16 cellular contexts compared by ENCODE assay signal in the genomic region with DNA sequence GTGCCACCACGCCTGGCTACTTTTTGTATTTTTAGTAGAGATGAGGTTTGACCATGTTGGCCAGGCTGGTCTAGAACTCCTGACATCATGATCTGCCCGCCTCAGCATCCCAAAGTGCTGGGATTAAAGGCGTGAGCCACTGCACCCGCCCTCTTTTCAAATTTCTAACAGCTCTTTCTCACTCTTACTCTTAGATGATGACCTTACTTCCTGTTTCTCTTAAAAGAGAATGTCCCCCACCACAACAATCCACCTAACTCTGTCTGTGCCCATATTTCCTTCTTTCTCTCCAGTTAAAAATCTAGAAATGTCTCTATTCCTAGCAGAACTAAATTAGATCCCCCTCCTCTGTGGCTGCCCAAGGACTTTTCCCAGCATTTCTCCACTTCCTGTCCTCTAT. TPM values are rescaled to one million over a fixed set of nuclear protein-coding genes. Genes with fewer than 3 reads are reported as not detected.
DNase-seq lines count a peak whose midpoint lies in the region; ATAC-seq, FAIRE-seq and TF ChIP-seq lines count a peak whose summit lies in the region.
"Had no signal": no experiment of that assay in that cellular context is flagged by ENCODE, and none has a peak within 500 bp of the region (broad histone marks: within the 10 kb centered on the region; RNA-seq: fewer than 3 reads in every experiment).

No MANE protein-coding gene starts in this region.

- no peak overlapping the region for H2AK9ac ChIP-seq in IMR-90 (replicated peaks; ENCODE audit: low read depth, low read length, poor library complexity)

- peaks cover 7% of the 10 kb centered on the region for H3K9me1 ChIP-seq in IMR-90 (ENCODE audit: insufficient read depth, low read length)

- H3K14ac ChIP-seq in IMR-90 (replicated peaks; ENCODE audit: low read depth, low read length) (peak overlapping the region; percentile 57; the same call in 1 of the 2 replicates), neuronal stem cell (ENCODE audit: low read length) (no peak overlapping the region)

- H3K4ac ChIP-seq in IMR-90 (ENCODE audit: low read depth, low read length), result peak overlapping the region; percentile 40; the same call in 1 of the 2 replicates
- H3K4ac ChIP-seq in neuronal stem cell (ENCODE audit: low read length), result no peak overlapping the region

- H3K9me3 ChIP-seq in IMR-90 (ENCODE audit: control insufficient read depth, insufficient read depth, low read length), result no peaks in the 10 kb centered on the region
- no peaks in the 10 kb centered on the region for H3K9me3 ChIP-seq in astrocyte (ENCODE audit: insufficient read depth, low read depth, low read length)
- H3K9me3 ChIP-seq in neuronal stem cell (replicated peaks in 1 of 2; ENCODE audit: control insufficient read depth in 2 of 2, insufficient read depth in 1 of 2, low read depth in 1 of 2, low read length in 2 of 2), result no peaks in the 10 kb centered on the region
- no peaks in the 10 kb centered on the region for H3K9me3 ChIP-seq in stomach
- H3K9me3 ChIP-seq in naive thymus-derived CD4-positive, alpha-beta T cell (ENCODE audit: control insufficient read depth in 2 of 3, low read length in 3 of 3), result no peaks in the 10 kb centered on the region

- no peak overlapping the region for H3K9ac ChIP-seq in IMR-90 (ENCODE audit: low read depth, low read length)
- H3K9ac ChIP-seq in astrocyte (ENCODE audit: low read length), result no peak overlapping the region
- H3K9ac ChIP-seq in neuronal stem cell (ENCODE audit: low read depth, low read length, poor library complexity), result no peak overlapping the region

- H4K20me1 ChIP-seq in IMR-90 (ENCODE audit: insufficient read depth, low read length) (no peaks in the 10 kb centered on the region), astrocyte (ENCODE audit: insufficient read depth, low read length) (no peaks in the 10 kb centered on the region)

- no peaks in the 10 kb centered on the region for H3K27me3 Mint-ChIP-seq in astrocyte (ENCODE audit: low read depth, unreplicated experiment)
- H3K27me3 Mint-ChIP-seq in naive thymus-derived CD4-positive, alpha-beta T cell, result peaks cover 7 to 36% (median 28%) of the 10 kb centered on the region in 5 donors

- peak overlapping the region; percentile 79; the same call in 1 of the 2 replicates for H2BK120ac ChIP-seq in IMR-90 (ENCODE audit: low read depth, low read length)
- no peak overlapping the region for H2BK120ac ChIP-seq in neuronal stem cell (ENCODE audit: low read depth, low read length)

- H2AK5ac ChIP-seq in IMR-90 (ENCODE audit: low read depth, low read length) (no peak overlapping the region), neuronal stem cell (ENCODE audit: low read depth, low read length) (no peak overlapping the region)

- H3K36me3 ChIP-seq in IMR-90 (ENCODE audit: control insufficient read depth, insufficient read depth, low read length) (no peaks in the 10 kb centered on the region), astrocyte (ENCODE audit: insufficient read depth, low read length) (no peaks in the 10 kb centered on the region), neuronal stem cell (replicated peaks in 1 of 2; ENCODE audit: control insufficient read depth in 2 of 2, insufficient read depth in 2 of 2, low read length in 2 of 2) (no peaks in the 10 kb centered on the region), stomach (no peaks in the 10 kb centered on the region)
- H3K36me3 ChIP-seq in naive thymus-derived CD4-positive, alpha-beta T cell (ENCODE audit: control insufficient read depth in 2 of 3, insufficient read depth in 3 of 3, low read length in 3 of 3), result no peaks in the 10 kb centered on the region

- peaks cover 18% of the 10 kb centered on the region for H3K4me1 ChIP-seq in IMR-90 (ENCODE audit: control insufficient read depth, insufficient read depth, low read length)
- peaks cover 9% of the 10 kb centered on the region for H3K4me1 ChIP-seq in astrocyte (ENCODE audit: insufficient read depth, low read length)
- peaks cover 0 to 4% of the 10 kb centered on the region in 2 donors for H3K4me1 ChIP-seq in neuronal stem cell (ENCODE audit: control insufficient read depth in 2 of 2, insufficient read depth in 1 of 2, low read depth in 1 of 2, low read length in 2 of 2)
- no peaks in the 10 kb centered on the region for H3K4me1 ChIP-seq in stomach
- no peaks in the 10 kb centered on the region for H3K4me1 ChIP-seq in naive thymus-derived CD4-positive, alpha-beta T cell (ENCODE audit: control insufficient read depth in 2 of 2, insufficient read depth in 2 of 2, low read length in 2 of 2)

- no peak for TF ChIP-seq EP300 in stomach (IDR thresholded peaks at IDR 0.05)

- H2BK20ac ChIP-seq in IMR-90 (ENCODE audit: low read depth, low read length), result peak overlapping the region; percentile 48; the same call in 1 of the 2 replicates

- peaks cover 7% of the 10 kb centered on the region for H3K9me3 Mint-ChIP-seq in astrocyte (ENCODE audit: unreplicated experiment)
- H3K9me3 Mint-ChIP-seq in naive thymus-derived CD4-positive, alpha-beta T cell, result peaks cover 0 to 2% (median 0%) of the 10 kb centered on the region in 11 donors
- H3K9me3 Mint-ChIP-seq: CD4-positive, alpha-beta T cell had no signal

- DNase-seq in IMR-90 (no peak), astrocyte (ENCODE audit: low read depth) (no peak), neuronal stem cell (ENCODE audit: low spot score) (no peak), epidermal melanocyte (ENCODE audit: insufficient read length, low spot score) (no peak), stomach (no peak)
- no peak for DNase-seq in naive thymus-derived CD4-positive, alpha-beta T cell
- DNase-seq: C1 segment of cervical spinal cord; Calu3; CD4-positive, alpha-beta T cell; DMS79 treated with DMSO at 0.1 percent for 48 hours; EL; GDM1; H7 had no signal

- H3K4me2 ChIP-seq in IMR-90 (ENCODE audit: low read depth, low read length) (no peak overlapping the region), astrocyte (ENCODE audit: low read length) (no peak overlapping the region), neuronal stem cell (ENCODE audit: insufficient read depth, low read length, poor library complexity, severe bottlenecking) (no peak overlapping the region)

- H4K5ac ChIP-seq in IMR-90 (ENCODE audit: low read depth, low read length), result peak overlapping the region; percentile 41; the same call in 1 of the 2 replicates

- H3K23ac ChIP-seq in IMR-90 (ENCODE audit: low read depth, low read length) (no peak overlapping the region), neuronal stem cell (ENCODE audit: low read depth, low read length, poor library complexity) (no peak overlapping the region)

- peaks cover 30% of the 10 kb centered on the region for H3K4me1 Mint-ChIP-seq in astrocyte (ENCODE audit: low read depth, unreplicated experiment)
- peaks cover 0 to 2% (median 0%) of the 10 kb centered on the region in 7 donors for H3K4me1 Mint-ChIP-seq in naive thymus-derived CD4-positive, alpha-beta T cell
- H3K4me1 Mint-ChIP-seq: B cell had no signal

- no peaks in the 10 kb centered on the region for H3K36me3 Mint-ChIP-seq in astrocyte (ENCODE audit: low read depth, unreplicated experiment)
- no peaks in the 10 kb centered on the region for H3K36me3 Mint-ChIP-seq in naive thymus-derived CD4-positive, alpha-beta T cell

- H3K27me3 ChIP-seq in IMR-90 (ENCODE audit: control insufficient read depth, insufficient read depth, low read length) (no peaks in the 10 kb centered on the region), astrocyte (ENCODE audit: insufficient read depth, low read length) (no peaks in the 10 kb centered on the region), neuronal stem cell (ENCODE audit: control insufficient read depth in 3 of 3, insufficient read depth in 3 of 3, low read depth in 1 of 3, low read length in 3 of 3) (no peaks in the 10 kb centered on the region), stomach (no peaks in the 10 kb centered on the region)
- H3K27me3 ChIP-seq in naive thymus-derived CD4-positive, alpha-beta T cell (ENCODE audit: control insufficient read depth in 2 of 2, insufficient read depth in 2 of 2, low read length in 2 of 2), result no peaks in the 10 kb centered on the region

- TF ChIP-seq POLR2A in IMR-90 (IDR thresholded peaks at IDR 0.05; ENCODE audit: low read depth, low read length), result no peak
- no peak for TF ChIP-seq POLR2A in stomach (IDR thresholded peaks at IDR 0.05)

- H2BK15ac ChIP-seq in IMR-90 (ENCODE audit: low read depth, low read length) (no peak overlapping the region), neuronal stem cell (ENCODE audit: low read length) (no peak overlapping the region)

- POLR2A ChIA-PET in IMR-90 (lab: Charles Lee; ENCODE audit: unreplicated experiment), result interaction anchor here (0.7 kb wide), 1 partner anchor 61 kb away, joined by 5 read pairs; no protein-coding TSS in a partner anchor
- POLR2A ChIA-PET in naive thymus-derived CD4-positive, alpha-beta T cell (lab: Charles Lee), result no interaction called here

- TF ChIP-seq RAD21 in IMR-90 (IDR thresholded peaks at IDR 0.05; ENCODE audit: low read length), result no peak

- no peak overlapping the region for H3K56ac ChIP-seq in IMR-90 (ENCODE audit: extremely low read depth, insufficient read depth, low read length)

- ATAC-seq in GM18868 (IDR thresholded peaks at IDR 0.05; ENCODE audit: unreplicated experiment), result peak; percentile 44
- ATAC-seq in IMR-90 (ENCODE audit: low read depth), result no peak
- no peak for ATAC-seq in naive thymus-derived CD4-positive, alpha-beta T cell

- BruUV-seq in IMR-90 (replicated peaks; lab: Mats Ljungman, UMichigan), result no TSS peak

- dilution Hi-C loops in IMR-90 (cut with HindIII; ENCODE audit: low sequenced_read_pairs, unreplicated experiment), result no loop called here

- TF ChIP-seq CTCF in IMR-90 (conservative IDR thresholded peaks at IDR 0.05; ENCODE audit: low read depth, low read length) (no peak), astrocyte (IDR thresholded peaks at IDR 0.05; ENCODE audit: insufficient read depth, low read depth, low read length) (no peak), stomach (IDR thresholded peaks at IDR 0.05) (no peak)

- H3K27ac ChIP-seq in IMR-90 (ENCODE audit: insufficient read depth, low read length) (no peak overlapping the region), astrocyte (ENCODE audit: low read depth, low read length) (no peak overlapping the region), neuronal stem cell (replicated peaks; ENCODE audit: low read length) (no peak overlapping the region), stomach (no peak overlapping the region)
- H3K27ac ChIP-seq in naive thymus-derived CD4-positive, alpha-beta T cell (ENCODE audit: low read depth, low read length), result no peak overlapping the region

- FAIRE-seq in astrocyte (lab: Jason Lieb, UNC), result no peak
- FAIRE-seq: A204.1 had no signal

- no peak overlapping the region for H2BK12ac ChIP-seq in neuronal stem cell (ENCODE audit: low read length)

- in situ Hi-C loops in IMR-90 (cut with MboI; ENCODE audit: low sequenced_read_pairs), result no loop called here

- H4K8ac ChIP-seq in IMR-90 (ENCODE audit: low read depth in 2 of 2, low read length in 2 of 2), result 0 out of 4 replicates have a peak overlapping the region, but pooled peaks of 1 of the 2 experiments have one; percentile 7
- no peak overlapping the region for H4K8ac ChIP-seq in neuronal stem cell (ENCODE audit: low read depth, low read length)

- WGBS in IMR-90 (ENCODE audit: extremely low coverage in 2 of 2, insufficient read length in 1 of 2), 2 experiments, result 100% methylated on average over 3 of the region's 4 CpGs; no CpG with 5 or more reads in 1 of the 2 experiments
- WGBS in neuronal stem cell (ENCODE audit: extremely low coverage in 2 of 2, insufficient read length in 2 of 2, insufficient replicate concordance in 1 of 2), 2 donors, result no CpG with 5 or more reads among the region's 4 CpGs
- WGBS in stomach, 5 donors, result 92 to 97% (median 93%) methylated on average over 4 of the region's 4 CpGs

- peak overlapping the region; percentile 6 for H2BK5ac ChIP-seq in IMR-90 (ENCODE audit: low read depth, low read length, poor library complexity, severe bottlenecking)
- no peak overlapping the region for H2BK5ac ChIP-seq in neuronal stem cell (ENCODE audit: low read length)

- H3K4me3 Mint-ChIP-seq in astrocyte (ENCODE audit: unreplicated experiment), result no peak overlapping the region
- H3K4me3 Mint-ChIP-seq in naive thymus-derived CD4-positive, alpha-beta T cell, result no peak overlapping the region
- H3K4me3 Mint-ChIP-seq: B cell; CD4-positive, alpha-beta T cell had no signal

- H4K91ac ChIP-seq in IMR-90 (ENCODE audit: insufficient read depth, low read depth, low read length) (no peak overlapping the region), neuronal stem cell (ENCODE audit: low read depth, low read length, poor library complexity) (no peak overlapping the region)

- no peaks in the 10 kb centered on the region for H3K79me2 ChIP-seq in astrocyte (ENCODE audit: insufficient read depth, low read length)

- CTCF ChIA-PET in IMR-90 (lab: Yijun Ruan, JAX), result interaction anchor here (1.0 kb wide), 1 partner anchor 24 kb away, joined by 4 read pairs; no protein-coding TSS in a partner anchor
- CTCF ChIA-PET in naive thymus-derived CD4-positive, alpha-beta T cell (lab: Charles Lee), result interaction anchor here (1.1 kb wide), 1 partner anchor 285 kb away, joined by 4 read pairs; no protein-coding TSS in a partner anchor

- H2AFZ ChIP-seq in IMR-90 (replicated peaks; ENCODE audit: low read length, poor library complexity), result no peak overlapping the region
- H2AFZ ChIP-seq in astrocyte (ENCODE audit: low read depth, low read length), result no peak overlapping the region
- H2AFZ ChIP-seq in neuronal stem cell (ENCODE audit: low read length), result peak overlapping the region; percentile 37

- intact Hi-C loops in IMR-90 (cut with micrococcal nuclease) (no loop called here), stomach (cut with DNase I; ENCODE audit: low total_unique reads) (no loop called here)
- intact Hi-C loops in naive thymus-derived CD4-positive, alpha-beta T cell (cut with micrococcal nuclease), result no loop called here

- peak overlapping the region; percentile 88 for H3K27ac Mint-ChIP-seq in astrocyte (ENCODE audit: unreplicated experiment)
- no peak overlapping the region for H3K27ac Mint-ChIP-seq in naive thymus-derived CD4-positive, alpha-beta T cell
- H3K27ac Mint-ChIP-seq: B cell; CD4-positive, alpha-beta T cell had no signal

- peak overlapping the region; percentile 65; the same call in 1 of the 2 replicates for H3K18ac ChIP-seq in IMR-90 (ENCODE audit: low read depth, low read length)
- no peak overlapping the region for H3K18ac ChIP-seq in neuronal stem cell (ENCODE audit: low read length)

- H3K79me1 ChIP-seq in IMR-90 (ENCODE audit: low read depth in 1 of 2, low read length in 2 of 2), result no peaks in the 10 kb centered on the region
- H3K79me1 ChIP-seq in neuronal stem cell (ENCODE audit: low read depth, low read length), result no peaks in the 10 kb centered on the region

- H3K4me3 ChIP-seq in IMR-90 (ENCODE audit: insufficient read depth, low read depth, low read length) (no peak overlapping the region), astrocyte (ENCODE audit: insufficient read depth, low read depth, low read length) (no peak overlapping the region), neuronal stem cell (ENCODE audit: low read length in 2 of 2) (no peak overlapping the region), stomach (no peak overlapping the region)
- no peak overlapping the region for H3K4me3 ChIP-seq in naive thymus-derived CD4-positive, alpha-beta T cell (ENCODE audit: low read length)

RNA-seq across cellular contexts. Expression of a gene that starts 46.6 kb away (rescaled TPM):
- total RNA-seq in IMR-90 (2012; rRNA removed) (19.7 and 25.0 TPM in 2 replicates), astrocyte (10.5 and 13.8 TPM in 2 replicates), stomach (100 to 1,000 TPM in 2 of 5 donors, 10 to 100 TPM in 3; 40.6 to 150 (median 95.1) TPM)
- polyA plus RNA-seq in IMR-90 (2012; rRNA removed) (13.5 and 20.7 TPM in 2 replicates), stomach (100 to 1,000 TPM in 2 of 3 donors, 10 to 100 TPM in 1; 85.7 to 204 (median 107) TPM)
- 8.0 and 10.2 TPM in 2 replicates for polyA plus RNA-seq in IMR-90 (2012; cell fraction: cytosol; rRNA removed)
- 8.1 and 208 TPM in 2 replicates for polyA plus RNA-seq in IMR-90 (2012; cell fraction: nucleus; rRNA removed; ENCODE audit: low replicate concordance)
- 15.3 TPM for polyA plus RNA-seq in neuronal stem cell (2013, experiment 1 of 2)
- 15.3 TPM for polyA plus RNA-seq in neuronal stem cell (2013, experiment 2 of 2)
- 100 to 1,000 TPM in 1 of 5 experiments, 10 to 100 TPM in 2, 1 to 10 TPM in 2; 3.5 to 317 (median 12.2) TPM for total RNA-seq in naive thymus-derived CD4-positive, alpha-beta T cell
- polyA plus RNA-seq in naive thymus-derived CD4-positive, alpha-beta T cell, result 10 to 100 TPM; 14.3 to 14.4 TPM
